11 cellular contexts compared by ENCODE assay signal in the genomic region with DNA sequence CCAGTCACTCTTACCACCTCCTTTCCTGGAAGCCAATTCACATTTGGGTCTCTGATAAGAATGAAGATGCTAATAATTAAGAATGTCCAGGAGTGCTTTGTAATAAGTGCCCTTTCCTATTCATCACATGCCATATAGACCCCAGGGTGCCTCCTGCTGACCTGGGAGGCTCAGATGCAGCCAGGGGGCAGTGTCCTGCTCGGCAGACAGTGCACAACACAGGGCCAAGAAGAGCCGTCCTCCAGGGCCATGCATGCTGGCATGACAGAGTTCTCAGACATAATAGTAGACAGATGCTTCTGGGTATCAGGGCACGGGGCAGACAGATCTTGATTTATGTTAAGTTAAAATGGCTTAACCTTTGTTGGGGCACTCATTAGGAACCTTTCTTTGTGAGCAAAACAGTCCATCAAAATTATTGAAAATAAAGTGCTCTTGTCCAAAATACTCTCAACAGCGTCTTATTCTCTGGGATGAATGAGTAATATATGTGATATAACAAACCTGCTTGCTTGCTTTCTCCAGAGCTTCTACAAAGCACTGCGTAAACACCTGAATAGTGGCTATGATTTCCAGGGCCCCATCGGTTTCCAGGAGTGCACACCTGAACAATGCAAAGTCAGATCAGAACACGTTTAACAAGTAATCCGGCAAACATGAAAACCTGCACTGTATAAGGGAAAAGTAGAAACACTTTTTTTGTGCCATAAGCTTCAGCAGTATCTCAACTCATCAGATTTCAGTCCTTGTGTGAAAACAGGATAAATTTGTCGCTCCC.
A peak's percentile ranks its signal among the peaks of the same experiment; 100 is the strongest.
DNase-seq lines count a peak whose midpoint lies in the region; ATAC-seq and TF ChIP-seq lines count a peak whose summit lies in the region.
"Had no signal": no experiment of that assay in that cellular context is flagged by ENCODE, and none has a peak within 500 bp of the region (broad histone marks: within the 10 kb centered on the region; RNA-seq: fewer than 3 reads in every experiment).

No MANE protein-coding gene starts in this region.

- no peaks in the 10 kb centered on the region for H3K27me3 ChIP-seq in H7 (ENCODE audit: control insufficient read depth, insufficient read depth, low read length)
- no peaks in the 10 kb centered on the region for H3K27me3 ChIP-seq in prostate gland (replicated peaks; ENCODE audit: insufficient read depth)
- H3K27me3 ChIP-seq in MM.1S (replicated peaks; ENCODE audit: insufficient read depth, low read length), result no peaks in the 10 kb centered on the region

- H3K4me1 ChIP-seq in OCI-LY7 (ENCODE audit: insufficient read depth, low read length, poor library complexity, severe bottlenecking) (no peaks in the 10 kb centered on the region), prostate gland (replicated peaks) (peaks cover 13% of the 10 kb centered on the region), MM.1S (ENCODE audit: low read length) (no peaks in the 10 kb centered on the region)

- H4K20me1 ChIP-seq in OCI-LY7 (ENCODE audit: insufficient read depth, low read length), result no peaks in the 10 kb centered on the region
- H4K20me1 ChIP-seq in MM.1S (ENCODE audit: insufficient read depth, low read length), result peaks cover 2% of the 10 kb centered on the region; the same call in 1 of the 2 replicates

- no peaks in the 10 kb centered on the region for H3K9me3 ChIP-seq in OCI-LY7 (ENCODE audit: low read length)
- H3K9me3 ChIP-seq in prostate gland, result no peaks in the 10 kb centered on the region
- no peaks in the 10 kb centered on the region for H3K9me3 ChIP-seq in MM.1S (replicated peaks; ENCODE audit: insufficient read depth, low read length)

- H2AFZ ChIP-seq in OCI-LY7 (ENCODE audit: low read length) (no peak overlapping the region), MM.1S (ENCODE audit: low read length) (no peak overlapping the region)

- no TSS peak for BruUV-seq in OCI-LY7 (replicated peaks; lab: Mats Ljungman, UMichigan)

- H3K79me2 ChIP-seq in OCI-LY7 (ENCODE audit: insufficient read depth, low read depth, low read length), result no peaks in the 10 kb centered on the region
- H3K79me2 ChIP-seq in MM.1S (ENCODE audit: low read length), result no peaks in the 10 kb centered on the region

- intact Hi-C loops in OCI-LY7 (cut with micrococcal nuclease; ENCODE audit: unreplicated experiment), result loop anchor here (5.0 kb wide), 1 partner anchor 457 kb away; no protein-coding TSS in a partner anchor
- intact Hi-C loops in prostate gland (cut with DNase I), result loop anchor here (5.0 to 10.0 kb wide), 3 partner anchors 80 to 342 kb away; no protein-coding TSS in a partner anchor

- no peak overlapping the region for H3K9ac ChIP-seq in MM.1S (ENCODE audit: low read length)

- peak; percentile 55 for DNase-seq in H7
- DNase-seq in OCI-LY7 (ENCODE audit: low spot score), result no peak
- DNase-seq in prostate gland (ENCODE audit: low spot score), result peak; percentile 67
- DNase-seq in mesenteric fat pad (ENCODE audit: low spot score), result no peak
- DNase-seq in MM.1S, result no peak
- DNase-seq in NCI-H2171 treated with DMSO at 0.1 percent for 48 hours (lab: John Stamatoyannopoulos, UW), result no peak
- DNase-seq: GF-D8; naive thymus-derived CD4-positive, alpha-beta T cell; stimulated activated naive CD8-positive, alpha-beta T cell treated with anti-CD3 and anti-CD28 coated beads, Interleukin-15, amount 100 ng/mL, for 72 hours; T-helper 9 cell had no signal

- TF ChIP-seq CTCF in OCI-LY7 (conservative IDR thresholded peaks at IDR 0.05; ENCODE audit: low read length), result peak; percentile 35; the same call in 1 of the 2 replicates
- TF ChIP-seq CTCF in prostate gland (IDR thresholded peaks at IDR 0.05), result peak in 2 of 4 experiments; percentile 25 to 47
- TF ChIP-seq CTCF in MM.1S (IDR thresholded peaks at IDR 0.05; ENCODE audit: low read length), result no peak

- 31% methylated on average over 9 of the region's 9 CpGs for WGBS in prostate gland

- peak; percentile 84 for ATAC-seq in esophagus mucosa
- ATAC-seq: naive thymus-derived CD4-positive, alpha-beta T cell; stimulated activated naive CD8-positive, alpha-beta T cell treated with anti-CD3 and anti-CD28 coated beads, Interleukin-15, amount 100 ng/mL, for 72 hours had no signal

- POLR2A ChIA-PET in OCI-LY7 (lab: Charles Lee), result no interaction called here

- CTCF ChIA-PET in OCI-LY7 (lab: Charles Lee; ENCODE audit: unreplicated experiment), result no interaction called here

- H3F3A ChIP-seq in MM.1S (ENCODE audit: insufficient read depth, low read length), result no peaks in the 10 kb centered on the region

- no peak overlapping the region for H3K4me2 ChIP-seq in OCI-LY7 (ENCODE audit: low read length)
- no peak overlapping the region for H3K4me2 ChIP-seq in MM.1S (ENCODE audit: low read depth, low read length)

- H3K36me3 ChIP-seq in H7 (replicated peaks; ENCODE audit: control insufficient read depth, insufficient read depth, low read length), result no peaks in the 10 kb centered on the region
- no peaks in the 10 kb centered on the region for H3K36me3 ChIP-seq in OCI-LY7 (ENCODE audit: insufficient read depth, low read length)
- no peaks in the 10 kb centered on the region for H3K36me3 ChIP-seq in prostate gland
- H3K36me3 ChIP-seq in MM.1S (replicated peaks; ENCODE audit: insufficient read depth, low read length), result no peaks in the 10 kb centered on the region

- H3K4me3 ChIP-seq in H7 (ENCODE audit: insufficient read depth, low read depth, low read length), result no peak overlapping the region
- no peak overlapping the region for H3K4me3 ChIP-seq in OCI-LY7 (ENCODE audit: low read depth, low read length, poor library complexity, severe bottlenecking)
- H3K4me3 ChIP-seq in prostate gland, result no peak overlapping the region
- no peak overlapping the region for H3K4me3 ChIP-seq in MM.1S (ENCODE audit: low read length)

- TF ChIP-seq POLR2A in prostate gland (IDR thresholded peaks at IDR 0.05), result no peak

- H3K9me2 ChIP-seq in OCI-LY7 (ENCODE audit: insufficient read depth, low read length) (no peaks in the 10 kb centered on the region), MM.1S (replicated peaks; ENCODE audit: insufficient read depth, low read length) (no peaks in the 10 kb centered on the region)

- H3K27ac ChIP-seq in OCI-LY7 (ENCODE audit: low read depth, low read length, poor library complexity, severe bottlenecking) (no peak overlapping the region), prostate gland (peak overlapping the region; percentile 26 to 64), MM.1S (ENCODE audit: low read length) (no peak overlapping the region)

Comparison
In these comparisons a context has a peak if more than half of its experiments do, and no peak if none do; other contexts are left out.
1. DNase-seq: peak in H7 (single experiment) and prostate gland (single experiment); none in OCI-LY7 (single experiment), mesenteric fat pad (single experiment), MM.1S (single experiment) and NCI-H2171 treated with DMSO at 0.1 percent for 48 hours (single experiment).
2. H3K27ac ChIP-seq: peak in prostate gland (2 of 2); none in OCI-LY7 (single experiment) and MM.1S (single experiment).